Comparison of ENCODE assay signal across 25 cellular contexts in the genomic region with DNA sequence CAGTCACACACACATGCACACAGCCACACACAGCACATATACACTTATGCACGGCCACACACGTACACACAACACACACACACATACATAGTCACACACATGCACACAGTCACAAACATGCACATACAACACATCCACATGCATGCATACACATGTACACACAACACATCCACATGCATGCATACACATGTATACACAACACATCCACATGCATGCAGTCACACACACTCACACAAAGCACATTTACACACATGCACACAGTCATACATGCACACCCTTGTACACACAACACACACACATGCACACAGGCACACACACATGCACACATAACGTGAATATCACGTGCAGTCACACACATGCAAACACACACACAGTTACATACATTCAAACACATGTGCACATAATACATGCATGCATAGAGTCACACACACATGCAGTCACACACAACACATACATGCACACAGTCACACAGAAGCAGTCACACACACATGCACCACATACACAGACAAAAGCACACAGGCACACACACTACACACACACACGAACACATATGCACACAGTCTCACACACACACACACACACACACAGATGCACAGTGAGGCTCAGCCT. TPM values are rescaled to one million over a fixed set of nuclear protein-coding genes. Genes with fewer than 3 reads are reported as not detected.
DNase-seq lines count a peak whose midpoint lies in the region; ATAC-seq, FAIRE-seq and TF ChIP-seq lines count a peak whose summit lies in the region.
"Had no signal": no experiment of that assay in that cellular context is flagged by ENCODE, and none has a peak within 500 bp of the region (broad histone marks: within the 10 kb centered on the region; RNA-seq: fewer than 3 reads in every experiment).

No MANE protein-coding gene starts in this region.

- peaks cover 13% of the 10 kb centered on the region for H3K4me1 Mint-ChIP-seq in neural progenitor cell
- peaks cover 17 to 47% (median 30%) of the 10 kb centered on the region in 7 donors for H3K4me1 Mint-ChIP-seq in naive thymus-derived CD4-positive, alpha-beta T cell

- H3K9me3 ChIP-seq in BLaER1 (peaks cover 12% of the 10 kb centered on the region), GM12878 (replicated peaks; ENCODE audit: control insufficient read depth, insufficient read depth, low read length) (peaks cover 2% of the 10 kb centered on the region; the same call in 2 of the 3 replicates), neural progenitor cell (ENCODE audit: low read depth) (no peaks in the 10 kb centered on the region)
- peaks cover 0 to 7% (median 5%) of the 10 kb centered on the region in 3 experiments for H3K9me3 ChIP-seq in naive thymus-derived CD4-positive, alpha-beta T cell (ENCODE audit: control insufficient read depth in 2 of 3, low read length in 3 of 3)

- no peak overlapping the region for H3K27ac ChIP-seq in BLaER1
- H3K27ac ChIP-seq in GM12878 (ENCODE audit: control insufficient read depth, insufficient read depth), result no peak overlapping the region
- no peak overlapping the region for H3K27ac ChIP-seq in neural progenitor cell
- H3K27ac ChIP-seq in naive thymus-derived CD4-positive, alpha-beta T cell (ENCODE audit: low read depth, low read length), result no peak overlapping the region
- H3K27ac ChIP-seq: C4-2B, HL-60 had no signal

- H3K4me3 ChIP-seq in BLaER1 (no peak overlapping the region), GM12878 (no peak overlapping the region), neural progenitor cell (no peak overlapping the region)
- no peak overlapping the region for H3K4me3 ChIP-seq in naive thymus-derived CD4-positive, alpha-beta T cell (ENCODE audit: low read length)

- H3K79me2 ChIP-seq in GM12878 (ENCODE audit: control insufficient read depth, insufficient read depth, low read length) (no peaks in the 10 kb centered on the region), neural progenitor cell (ENCODE audit: low read depth) (no peaks in the 10 kb centered on the region)

- 15% methylated on average over 5 of the region's 5 CpGs for WGBS in GM12878 (ENCODE audit: insufficient coverage, insufficient replicate concordance, low lambda C conversion rate, missing lambda C conversion rate)

- H3F3A ChIP-seq in neural progenitor cell (ENCODE audit: low read depth), result peaks cover 11% of the 10 kb centered on the region

- TF ChIP-seq RAD21 in GM12878 (IDR thresholded peaks at IDR 0.05; ENCODE audit: insufficient read depth, low read depth, low read length), result no peak

- RAD21 ChIA-PET in GM12878 (lab: Charles Lee; ENCODE audit: unreplicated experiment), result no interaction called here

- peak overlapping the region; percentile 25 for H3K4me3 Mint-ChIP-seq in neural progenitor cell
- H3K4me3 Mint-ChIP-seq in naive thymus-derived CD4-positive, alpha-beta T cell, result peak overlapping the region in 1 of 10 donors; percentile 42
- H3K4me3 Mint-ChIP-seq: CD8-positive, alpha-beta T cell; H9; T-cell had no signal

- H3K4me2 ChIP-seq in BLaER1, result peak overlapping the region; percentile 88
- H3K4me2 ChIP-seq in GM12878 (ENCODE audit: control insufficient read depth, insufficient read depth), result no peak overlapping the region
- H3K4me2 ChIP-seq in neural progenitor cell, result no peak overlapping the region

- no peak for ATAC-seq in GM12878
- no peak for ATAC-seq in naive thymus-derived CD4-positive, alpha-beta T cell
- ATAC-seq: CD8-positive, alpha-beta T cell; T-cell had no signal

- no TSS peak for BruUV-seq in GM12878 (replicated peaks; lab: Mats Ljungman, UMichigan)

- DNase-seq in H4 (ENCODE audit: low spot score) (peak; percentile 2), GM12878 (ENCODE audit: low read depth, low spot score) (no peak), neural progenitor cell (ENCODE audit: low spot score) (no peak), D721Med (ENCODE audit: insufficient read length, low spot score) (no peak), NOMO-1 treated with dmso at 0.1 percent for 144 hours (lab: John Stamatoyannopoulos, UW; ENCODE audit: unreplicated experiment) (no peak), head of caudate nucleus (no peak)
- no peak for DNase-seq in naive thymus-derived CD4-positive, alpha-beta T cell
- DNase-seq: CD8-positive, alpha-beta T cell; DMS79 treated with DMSO at 0.1 percent for 48 hours; H9; Kasumi-1; NCI-H1105 treated with DMSO at 0.1 percent for 48 hours; NCI-H2029; NCI-H446 treated with DMSO at 0.1 percent for 48 hours; NCI-H526; RPMI8226; SHP77; T-cell had no signal

- intact Hi-C loops in GM12878 (cut with micrococcal nuclease; ENCODE audit: unreplicated experiment) (no loop called here), head of caudate nucleus (cut with DNase I) (no loop called here)
- intact Hi-C loops in naive thymus-derived CD4-positive, alpha-beta T cell (cut with micrococcal nuclease), result no loop called here

- H4K20me1 ChIP-seq in BLaER1, result no peaks in the 10 kb centered on the region
- H4K20me1 ChIP-seq in GM12878 (ENCODE audit: control insufficient read depth, insufficient read depth), result no peaks in the 10 kb centered on the region
- H4K20me1 ChIP-seq in neural progenitor cell (ENCODE audit: low read depth), result no peaks in the 10 kb centered on the region

- SMC1A ChIA-PET in GM12878 (lab: Charles Lee; ENCODE audit: uncharacterized antibody, unreplicated experiment), result no interaction called here

- H3K36me3 ChIP-seq in BLaER1 (no peaks in the 10 kb centered on the region), GM12878 (ENCODE audit: control insufficient read depth in 2 of 2, insufficient read depth in 2 of 2, low read length in 1 of 2) (no peaks in the 10 kb centered on the region), neural progenitor cell (no peaks in the 10 kb centered on the region)
- no peaks in the 10 kb centered on the region for H3K36me3 ChIP-seq in naive thymus-derived CD4-positive, alpha-beta T cell (ENCODE audit: control insufficient read depth in 2 of 3, insufficient read depth in 3 of 3, low read length in 3 of 3)

- CTCF ChIA-PET in GM12878 (lab: Yijun Ruan, JAX), result no interaction called here
- CTCF ChIA-PET in naive thymus-derived CD4-positive, alpha-beta T cell (lab: Charles Lee), result no interaction called here

- no peak for TF ChIP-seq POLR2A in GM12878 (IDR thresholded peaks at IDR 0.05; ENCODE audit: low read depth, low read length)

- no peak for TF ChIP-seq EP300 in GM12878 (IDR thresholded peaks at IDR 0.05; ENCODE audit: borderline replicate concordance in 1 of 2, control insufficient read depth in 1 of 2, low read depth in 2 of 2, low read length in 2 of 2)

- H3K27me3 ChIP-seq in BLaER1, result no peaks in the 10 kb centered on the region
- H3K27me3 ChIP-seq in GM12878 (replicated peaks in 1 of 2; ENCODE audit: control insufficient read depth in 2 of 2, insufficient read depth in 2 of 2, low read length in 1 of 2), result 0 out of 4 replicates have a peak, but pooled peaks cover 0 to 6% of the 10 kb centered on the region in 2 experiments
- peaks cover 70% of the 10 kb centered on the region for H3K27me3 ChIP-seq in neural progenitor cell
- peaks cover 0 to 4% of the 10 kb centered on the region in 2 donors for H3K27me3 ChIP-seq in naive thymus-derived CD4-positive, alpha-beta T cell (ENCODE audit: control insufficient read depth in 2 of 2, insufficient read depth in 2 of 2, low read length in 2 of 2)

- H3K4me1 ChIP-seq in BLaER1, result peaks cover 89% of the 10 kb centered on the region
- no peaks in the 10 kb centered on the region for H3K4me1 ChIP-seq in GM12878 (ENCODE audit: control insufficient read depth, insufficient read depth, low read length)
- peaks cover 3% of the 10 kb centered on the region for H3K4me1 ChIP-seq in neural progenitor cell
- H3K4me1 ChIP-seq in naive thymus-derived CD4-positive, alpha-beta T cell (ENCODE audit: control insufficient read depth in 2 of 2, insufficient read depth in 2 of 2, low read length in 2 of 2), result peaks cover 0 to 17% of the 10 kb centered on the region in 2 donors

- H3K27me3 Mint-ChIP-seq in neural progenitor cell (ENCODE audit: insufficient read depth, low read depth), result peaks cover 27% of the 10 kb centered on the region
- H3K27me3 Mint-ChIP-seq in naive thymus-derived CD4-positive, alpha-beta T cell, result peaks cover 33 to 66% (median 51%) of the 10 kb centered on the region in 5 donors

- H3K27ac Mint-ChIP-seq in neural progenitor cell, result peak overlapping the region; percentile 1
- no peak overlapping the region for H3K27ac Mint-ChIP-seq in naive thymus-derived CD4-positive, alpha-beta T cell
- H3K27ac Mint-ChIP-seq: CD8-positive, alpha-beta T cell; T-cell had no signal

- H3K36me3 Mint-ChIP-seq in neural progenitor cell, result no peaks in the 10 kb centered on the region
- H3K36me3 Mint-ChIP-seq in naive thymus-derived CD4-positive, alpha-beta T cell, result peaks cover 0 to 13% (median 8%) of the 10 kb centered on the region in 5 donors
- H3K36me3 Mint-ChIP-seq: T-cell had no signal

- TF ChIP-seq CTCF in GM12878 (IDR thresholded peaks at IDR 0.05 in 2 of 3, conservative IDR thresholded peaks at IDR 0.05 in 1 of 3; ENCODE audit: control insufficient read depth in 2 of 3, extremely low read depth in 1 of 3, insufficient read depth in 1 of 3, low read depth in 3 of 3, low read length in 3 of 3) (no peak), neural progenitor cell (IDR thresholded peaks at IDR 0.05) (no peak), D721Med (IDR thresholded peaks at IDR 0.05; ENCODE audit: insufficient read depth, missing control alignments) (no peak)

- peaks cover 8% of the 10 kb centered on the region for H3K9me3 Mint-ChIP-seq in neural progenitor cell
- peaks cover 0 to 22% (median 12%) of the 10 kb centered on the region in 11 donors for H3K9me3 Mint-ChIP-seq in naive thymus-derived CD4-positive, alpha-beta T cell

- FAIRE-seq in GM12878 (lab: Jason Lieb, UNC) (no peak), D721Med (lab: Jason Lieb, UNC) (no peak)
- FAIRE-seq: A204.1 had no signal

- H3K9ac ChIP-seq in BLaER1, result no peak overlapping the region
- no peak overlapping the region for H3K9ac ChIP-seq in GM12878 (ENCODE audit: control insufficient read depth, insufficient read depth, low read length)
- H3K9ac ChIP-seq in neural progenitor cell, result no peak overlapping the region

- POLR2A ChIA-PET in GM12878 (lab: Charles Lee), result no interaction called here
- POLR2A ChIA-PET in naive thymus-derived CD4-positive, alpha-beta T cell (lab: Charles Lee), result no interaction called here

- H2AFZ ChIP-seq in GM12878 (ENCODE audit: control insufficient read depth, low read depth, low read length) (no peak overlapping the region), neural progenitor cell (replicated peaks) (no peak overlapping the region)

- in situ Hi-C loops in GM12878 (cut with MboI), result no loop called here

RNA-seq across cellular contexts. Expression of gene IFITM10, which starts 18.8 kb away (rescaled TPM):
- total RNA-seq in H4 (2014; rRNA removed; shearing (Covaris generic)), result 1.4 and 2.0 TPM in 2 replicates
- total RNA-seq in GM12878 (2013; cell fraction: nucleolus; rRNA removed), result 0.42 TPM in 1 of 2 replicates, not detected in the other
- total RNA-seq in GM12878 (2014; rRNA removed) (0.16 TPM in 1 of 2 replicates, not detected in the other), GM12878 (2014; rRNA removed; fragmentation: Illumina TruSeq; extraction: Trizol) (not detected in 2 replicates), GM12878 (2021) (not detected in 2 replicates), neural progenitor cell (ENCODE audit: low replicate concordance) (0.34 TPM in 1 of 2 replicates, not detected in the other)
- polyA plus RNA-seq in GM12878 (2011; ENCODE audit: low read depth), result 0.05 TPM
- polyA plus RNA-seq in GM12878 (2011; rRNA removed) (not detected in 2 replicates), GM12878 (2014; fragmentation: Illumina TruSeq; extraction: Trizol) (not detected in 2 replicates), GM12878 (2014; fragmentation: Nextera tagmentation; extraction: Ambion mirVana) (not detected), GM12878 (2014; rRNA removed) (0.10 and 0.27 TPM in 2 replicates), GM12878 (2016; fragmentation: Nextera tagmentation; extraction: Ambion mirVana) (under 1 TPM in 1 of 2 experiments, not detected in 1; 0.04 TPM)
- not detected in 2 replicates for polyA plus RNA-seq in GM12878 (2011; cell fraction: cytosol; rRNA removed)
- polyA plus RNA-seq in GM12878 (2011; cell fraction: nucleus; rRNA removed), result 0.13 TPM in 1 of 2 replicates, not detected in the other
- polyA plus RNA-seq in GM12878 (2012), result 0.13 and 0.41 TPM in 2 replicates
- not detected in 2 replicates for polyA minus RNA-seq in GM12878 (2011; rRNA and poly(A)+ RNA removed)
- not detected in 2 replicates for polyA minus RNA-seq in GM12878 (2011; cell fraction: cytosol; rRNA and poly(A)+ RNA removed)
- 0.38 TPM in 1 of 2 replicates, not detected in the other for polyA minus RNA-seq in GM12878 (2011; cell fraction: nucleus; rRNA and poly(A)+ RNA removed)
- 10 to 100 TPM in 1 of 5 experiments, 1 to 10 TPM in 4; 1.4 to 16.0 (median 2.1) TPM for total RNA-seq in naive thymus-derived CD4-positive, alpha-beta T cell
- polyA plus RNA-seq in naive thymus-derived CD4-positive, alpha-beta T cell, result not detected
- total RNA-seq: SK-MEL-5 had no signal

RNA-seq across cellular contexts. Expression of gene CTSD, which starts 32.2 kb away (rescaled TPM):
- 516 and 559 TPM in 2 replicates for total RNA-seq in H4 (2014; rRNA removed; shearing (Covaris generic))
- 28.3 and 31.2 TPM in 2 replicates for total RNA-seq in GM12878 (2013; cell fraction: nucleolus; rRNA removed)
- total RNA-seq in GM12878 (2014; rRNA removed), result 29.3 and 38.6 TPM in 2 replicates
- total RNA-seq in GM12878 (2014; rRNA removed; fragmentation: Illumina TruSeq; extraction: Trizol), result 10.3 and 13.3 TPM in 2 replicates
- 49.8 and 51.9 TPM in 2 replicates for total RNA-seq in GM12878 (2021)
- polyA plus RNA-seq in GM12878 (2011; ENCODE audit: low read depth), result 21.7 TPM
- 4.4 and 16.4 TPM in 2 replicates for polyA plus RNA-seq in GM12878 (2011; rRNA removed)
- 27.6 and 27.9 TPM in 2 replicates for polyA plus RNA-seq in GM12878 (2011; cell fraction: cytosol; rRNA removed)
- 31.4 and 38.8 TPM in 2 replicates for polyA plus RNA-seq in GM12878 (2011; cell fraction: nucleus; rRNA removed)
- 32.1 and 38.5 TPM in 2 replicates for polyA plus RNA-seq in GM12878 (2012)
- polyA plus RNA-seq in GM12878 (2014; fragmentation: Illumina TruSeq; extraction: Trizol), result 1.9 and 22.0 TPM in 2 replicates
- polyA plus RNA-seq in GM12878 (2014; fragmentation: Nextera tagmentation; extraction: Ambion mirVana), result 1 to 10 TPM in 1 of 2 experiments, under 1 TPM in 1; 0.42 to 3.4 TPM
- 27.9 and 35.8 TPM in 2 replicates for polyA plus RNA-seq in GM12878 (2014; rRNA removed)
- 10 to 100 TPM; 43.4 to 54.6 TPM for polyA plus RNA-seq in GM12878 (2016; fragmentation: Nextera tagmentation; extraction: Ambion mirVana)
- polyA minus RNA-seq in GM12878 (2011; rRNA and poly(A)+ RNA removed), result 17.6 and 42.1 TPM in 2 replicates
- 19.3 and 22.7 TPM in 2 replicates for polyA minus RNA-seq in GM12878 (2011; cell fraction: cytosol; rRNA and poly(A)+ RNA removed)
- 8.3 and 11.8 TPM in 2 replicates for polyA minus RNA-seq in GM12878 (2011; cell fraction: nucleus; rRNA and poly(A)+ RNA removed)
- 38.2 and 94.6 TPM in 2 replicates for total RNA-seq in neural progenitor cell (ENCODE audit: low replicate concordance)
- total RNA-seq in naive thymus-derived CD4-positive, alpha-beta T cell, result 100 to 1,000 TPM; 103 to 378 (median 186) TPM
- polyA plus RNA-seq in naive thymus-derived CD4-positive, alpha-beta T cell, result 100 to 1,000 TPM; 183 to 218 TPM

RNA-seq across cellular contexts. Expression of gene KRTAP5-6, which starts 34.6 kb away (rescaled TPM):
- not detected in 2 replicates for total RNA-seq in H4 (2014; rRNA removed; shearing (Covaris generic))
- total RNA-seq in GM12878 (2013; cell fraction: nucleolus; rRNA removed), result not detected in 2 replicates
- total RNA-seq in GM12878 (2014; rRNA removed), result not detected in 2 replicates
- total RNA-seq in GM12878 (2014; rRNA removed; fragmentation: Illumina TruSeq; extraction: Trizol), result not detected in 2 replicates
- total RNA-seq in GM12878 (2021), result not detected in 2 replicates
- not detected for polyA plus RNA-seq in GM12878 (2011; ENCODE audit: low read depth)
- not detected in 2 replicates for polyA plus RNA-seq in GM12878 (2011; rRNA removed)
- polyA plus RNA-seq in GM12878 (2011; cell fraction: cytosol; rRNA removed), result not detected in 2 replicates
- not detected in 2 replicates for polyA plus RNA-seq in GM12878 (2011; cell fraction: nucleus; rRNA removed)
- polyA plus RNA-seq in GM12878 (2012), result not detected in 2 replicates
- polyA plus RNA-seq in GM12878 (2014; fragmentation: Illumina TruSeq; extraction: Trizol), result not detected in 2 replicates
- not detected for polyA plus RNA-seq in GM12878 (2014; fragmentation: Nextera tagmentation; extraction: Ambion mirVana)
- not detected in 2 replicates for polyA plus RNA-seq in GM12878 (2014; rRNA removed)
- polyA plus RNA-seq in GM12878 (2016; fragmentation: Nextera tagmentation; extraction: Ambion mirVana), result not detected
- not detected in 2 replicates for polyA minus RNA-seq in GM12878 (2011; rRNA and poly(A)+ RNA removed)
- not detected in 2 replicates for polyA minus RNA-seq in GM12878 (2011; cell fraction: cytosol; rRNA and poly(A)+ RNA removed)
- polyA minus RNA-seq in GM12878 (2011; cell fraction: nucleus; rRNA and poly(A)+ RNA removed), result not detected in 2 replicates
- not detected in 2 replicates for total RNA-seq in neural progenitor cell (ENCODE audit: low replicate concordance)
- not detected for total RNA-seq in naive thymus-derived CD4-positive, alpha-beta T cell
- polyA plus RNA-seq in naive thymus-derived CD4-positive, alpha-beta T cell, result not detected
- total RNA-seq: CD8-positive, alpha-beta T cell; H9; MCF 10A; SK-MEL-5; T-cell had no signal
- polyA plus RNA-seq: AG04450 had no signal
